In the genomic region with DNA sequence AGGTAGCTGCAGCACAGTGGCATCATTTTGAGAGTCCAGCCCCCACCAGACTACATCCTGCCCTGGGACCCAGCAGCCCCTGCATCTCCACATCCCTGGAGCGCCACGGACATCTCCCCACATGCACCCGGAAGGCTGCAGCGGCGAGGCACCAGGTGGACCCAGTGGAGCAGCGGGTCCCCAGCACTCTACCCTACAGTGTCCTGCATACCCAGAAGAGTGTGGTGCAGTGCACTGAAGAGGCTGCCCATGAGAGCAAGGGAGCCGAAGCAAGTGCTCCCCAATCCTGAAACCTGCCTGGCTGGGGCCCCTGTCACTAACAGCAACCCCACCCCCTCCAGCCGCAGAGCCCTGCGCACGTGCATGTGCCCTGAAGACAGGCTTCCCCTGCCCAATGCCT, we compare ENCODE assay signal across 18 cellular contexts. TPM values are rescaled to one million over a fixed set of nuclear protein-coding genes. Genes with fewer than 3 reads are reported as not detected.
DNase-seq lines count a peak whose midpoint lies in the region; ATAC-seq and TF ChIP-seq lines count a peak whose summit lies in the region.
"Had no signal": no experiment of that assay in that cellular context is flagged by ENCODE, and none has a peak within 500 bp of the region (broad histone marks: within the 10 kb centered on the region; RNA-seq: fewer than 3 reads in every experiment).

No MANE protein-coding gene starts in this region.

- H3K4me1 Mint-ChIP-seq in GM23338: no peaks in the 10 kb centered on the region

- H3K27ac ChIP-seq in GM23338 (ENCODE audit: low read depth): no peak overlapping the region
- H3K27ac ChIP-seq in upper lobe of right lung: no peak overlapping the region
- H3K27ac ChIP-seq: HL-60 had no signal

- no peaks in the 10 kb centered on the region for H4K20me1 ChIP-seq in GM23338 (replicated peaks; ENCODE audit: insufficient read depth)

- H3K79me2 ChIP-seq in GM23338 (replicated peaks; ENCODE audit: insufficient read depth): no peaks in the 10 kb centered on the region

- H3K36me3 Mint-ChIP-seq in GM23338 (ENCODE audit: low read depth): peaks cover 26% of the 10 kb centered on the region

- H3K27ac Mint-ChIP-seq in GM23338: peak overlapping the region; percentile 26; the same call in 1 of the 2 replicates
- H3K27ac Mint-ChIP-seq: CD4-positive, CD25-positive, alpha-beta regulatory T cell had no signal

- H3K4me1 ChIP-seq in GM23338 (ENCODE audit: insufficient read depth): no peaks in the 10 kb centered on the region
- H3K4me1 ChIP-seq in upper lobe of right lung: no peaks in the 10 kb centered on the region
- H3K4me1 ChIP-seq: BE2C had no signal

- H3K36me3 ChIP-seq in GM23338 (ENCODE audit: insufficient read depth): peaks cover 6% of the 10 kb centered on the region; the same call in 1 of the 2 replicates
- no peaks in the 10 kb centered on the region for H3K36me3 ChIP-seq in H7 (replicated peaks; ENCODE audit: control insufficient read depth, insufficient read depth, low read length)
- no peaks in the 10 kb centered on the region for H3K36me3 ChIP-seq in upper lobe of right lung
- H3K36me3 ChIP-seq: BE2C had no signal

- H3K9me3 ChIP-seq in upper lobe of right lung: peaks cover 7% of the 10 kb centered on the region
- H3K9me3 ChIP-seq: BE2C had no signal

- no peak overlapping the region for H3K4me3 Mint-ChIP-seq in GM23338
- H3K4me3 Mint-ChIP-seq: CD8-positive, alpha-beta memory T cell had no signal

- no peak for TF ChIP-seq CTCF in GM23338 (conservative IDR thresholded peaks at IDR 0.05; ENCODE audit: low read depth in 2 of 2)
- no peak for TF ChIP-seq CTCF in upper lobe of right lung (IDR thresholded peaks at IDR 0.05)

- intact Hi-C loops in upper lobe of right lung (cut with DNase I): no loop called here

- H3K9me2 ChIP-seq in GM23338 (ENCODE audit: insufficient read depth): no peaks in the 10 kb centered on the region

- H3K4me2 ChIP-seq in GM23338: no peak overlapping the region

- H3K27me3 ChIP-seq in GM23338 (ENCODE audit: insufficient read depth) (no peaks in the 10 kb centered on the region), H7 (ENCODE audit: control insufficient read depth, insufficient read depth, low read length) (no peaks in the 10 kb centered on the region), upper lobe of right lung (no peaks in the 10 kb centered on the region)
- H3K27me3 ChIP-seq: BE2C had no signal

- no peaks in the 10 kb centered on the region for H3F3A ChIP-seq in GM23338 (replicated peaks; ENCODE audit: low read depth)

- DNase-seq in GM23338 (ENCODE audit: low spot score) (no peak), H7 (peak; percentile 20), left lobe of liver (ENCODE audit: low spot score) (peak; percentile 15), upper lobe of right lung (peak; percentile 57), NCI-H446 (lab: John Stamatoyannopoulos, UW) (no peak)
- no peak for DNase-seq in stimulated activated CD4-positive, alpha-beta T cell treated with anti-CD3 and anti-CD28 coated beads, Interleukin-4, amount 100 ng/mL, for 1 hour
- DNase-seq: ACHN; BE2C; C1 segment of cervical spinal cord; CD4-positive, CD25-positive, alpha-beta regulatory T cell; CD8-positive, alpha-beta memory T cell; COR-L47; DMS 273 treated with DMSO at 0.1 percent for 48 hours; DMS53; DND-41; EL had no signal

- peaks cover 14% of the 10 kb centered on the region for H3K9me3 Mint-ChIP-seq in GM23338

- H2AFZ ChIP-seq in GM23338: no peak overlapping the region

- H3K4me3 ChIP-seq in GM23338 (no peak overlapping the region), H7 (ENCODE audit: insufficient read depth, low read depth, low read length) (no peak overlapping the region), upper lobe of right lung (no peak overlapping the region)

- peaks cover 2% of the 10 kb centered on the region for H3K27me3 Mint-ChIP-seq in GM23338 (ENCODE audit: insufficient read depth, low read depth, poor library complexity)
- H3K27me3 Mint-ChIP-seq: CD4-positive, CD25-positive, alpha-beta regulatory T cell; CD8-positive, alpha-beta memory T cell had no signal

- ATAC-seq in GM23338 (no peak; the same call in 2 of the 3 replicates), left lobe of liver (no peak), upper lobe of right lung (peak; percentile 22)

TF ChIP-seq in GM23338, 12 proteins besides CTCF, POLR2A, EP300 and RAD21:
- TF ChIP-seq NANOG (IDR thresholded peaks at IDR 0.05; ENCODE audit: borderline replicate concordance): no peak
- TF ChIP-seq JUNB (IDR thresholded peaks at IDR 0.05; ENCODE audit: unreplicated experiment): no peak
- TF ChIP-seq, protein P1, sequence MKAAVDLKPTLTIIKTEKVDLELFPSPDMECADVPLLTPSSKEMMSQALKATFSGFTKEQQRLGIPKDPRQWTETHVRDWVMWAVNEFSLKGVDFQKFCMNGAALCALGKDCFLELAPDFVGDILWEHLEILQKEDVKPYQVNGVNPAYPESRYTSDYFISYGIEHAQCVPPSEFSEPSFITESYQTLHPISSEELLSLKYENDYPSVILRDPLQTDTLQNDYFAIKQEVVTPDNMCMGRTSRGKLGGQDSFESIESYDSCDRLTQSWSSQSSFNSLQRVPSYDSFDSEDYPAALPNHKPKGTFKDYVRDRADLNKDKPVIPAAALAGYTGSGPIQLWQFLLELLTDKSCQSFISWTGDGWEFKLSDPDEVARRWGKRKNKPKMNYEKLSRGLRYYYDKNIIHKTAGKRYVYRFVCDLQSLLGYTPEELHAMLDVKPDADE (IDR thresholded peaks at IDR 0.05): no peak
- TF ChIP-seq, protein P2, sequence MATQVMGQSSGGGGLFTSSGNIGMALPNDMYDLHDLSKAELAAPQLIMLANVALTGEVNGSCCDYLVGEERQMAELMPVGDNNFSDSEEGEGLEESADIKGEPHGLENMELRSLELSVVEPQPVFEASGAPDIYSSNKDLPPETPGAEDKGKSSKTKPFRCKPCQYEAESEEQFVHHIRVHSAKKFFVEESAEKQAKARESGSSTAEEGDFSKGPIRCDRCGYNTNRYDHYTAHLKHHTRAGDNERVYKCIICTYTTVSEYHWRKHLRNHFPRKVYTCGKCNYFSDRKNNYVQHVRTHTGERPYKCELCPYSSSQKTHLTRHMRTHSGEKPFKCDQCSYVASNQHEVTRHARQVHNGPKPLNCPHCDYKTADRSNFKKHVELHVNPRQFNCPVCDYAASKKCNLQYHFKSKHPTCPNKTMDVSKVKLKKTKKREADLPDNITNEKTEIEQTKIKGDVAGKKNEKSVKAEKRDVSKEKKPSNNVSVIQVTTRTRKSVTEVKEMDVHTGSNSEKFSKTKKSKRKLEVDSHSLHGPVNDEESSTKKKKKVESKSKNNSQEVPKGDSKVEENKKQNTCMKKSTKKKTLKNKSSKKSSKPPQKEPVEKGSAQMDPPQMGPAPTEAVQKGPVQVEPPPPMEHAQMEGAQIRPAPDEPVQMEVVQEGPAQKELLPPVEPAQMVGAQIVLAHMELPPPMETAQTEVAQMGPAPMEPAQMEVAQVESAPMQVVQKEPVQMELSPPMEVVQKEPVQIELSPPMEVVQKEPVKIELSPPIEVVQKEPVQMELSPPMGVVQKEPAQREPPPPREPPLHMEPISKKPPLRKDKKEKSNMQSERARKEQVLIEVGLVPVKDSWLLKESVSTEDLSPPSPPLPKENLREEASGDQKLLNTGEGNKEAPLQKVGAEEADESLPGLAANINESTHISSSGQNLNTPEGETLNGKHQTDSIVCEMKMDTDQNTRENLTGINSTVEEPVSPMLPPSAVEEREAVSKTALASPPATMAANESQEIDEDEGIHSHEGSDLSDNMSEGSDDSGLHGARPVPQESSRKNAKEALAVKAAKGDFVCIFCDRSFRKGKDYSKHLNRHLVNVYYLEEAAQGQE (IDR thresholded peaks at IDR 0.05; ENCODE audit: unreplicated experiment): no peak
- no peak for TF ChIP-seq ZNF331 (CRISPR knock-in tag; IDR thresholded peaks at IDR 0.05; ENCODE audit: low read depth)
- TF ChIP-seq EZH2phosphoT487 (IDR thresholded peaks at IDR 0.05; ENCODE audit: unreplicated experiment): no peak
- no peak for TF ChIP-seq CREB1 (CRISPR knock-in tag; IDR thresholded peaks at IDR 0.05; ENCODE audit: low read depth)
- TF ChIP-seq ZNF114 (CRISPR knock-in tag; IDR thresholded peaks at IDR 0.05): no peak
- TF ChIP-seq STAT1 (IDR thresholded peaks at IDR 0.05; ENCODE audit: unreplicated experiment): no peak
- TF ChIP-seq EZH2 (IDR thresholded peaks at IDR 0.05; ENCODE audit: low read depth, unreplicated experiment): no peak

RNA-seq across cellular contexts. Expression of gene SLC7A9, which starts 21.3 kb away (rescaled TPM):
- not detected in 2 replicates for total RNA-seq in GM23338 (2014; rRNA removed; shearing (Covaris generic))
- polyA plus RNA-seq in GM23338 (2016; fragmentation: Nextera tagmentation; extraction: Ambion mirVana): 0.19 and 0.21 TPM in 2 replicates
- not detected in 2 replicates for total RNA-seq in H7 (2014; rRNA removed; shearing (Covaris generic))
- total RNA-seq in left lobe of liver (11.4 TPM), upper lobe of right lung (0.46 TPM)
- total RNA-seq: HT1080 had no signal
- polyA plus RNA-seq: CD4-positive, CD25-positive, alpha-beta regulatory T cell; CD8-positive, alpha-beta memory T cell had no signal

Comparison
In these comparisons a context has a peak if more than half of its experiments do, and no peak if none do; other contexts are left out.
1. DNase-seq: peak in H7 (single experiment), left lobe of liver (single experiment) and upper lobe of right lung (single experiment); none in GM23338 (single experiment), NCI-H446 (0 of 2) and stimulated activated CD4-positive, alpha-beta T cell treated with anti-CD3 and anti-CD28 coated beads, Interleukin-4, amount 100 ng/mL, for 1 hour (single experiment).